13 cellular contexts compared by ENCODE assay signal in the genomic region with DNA sequence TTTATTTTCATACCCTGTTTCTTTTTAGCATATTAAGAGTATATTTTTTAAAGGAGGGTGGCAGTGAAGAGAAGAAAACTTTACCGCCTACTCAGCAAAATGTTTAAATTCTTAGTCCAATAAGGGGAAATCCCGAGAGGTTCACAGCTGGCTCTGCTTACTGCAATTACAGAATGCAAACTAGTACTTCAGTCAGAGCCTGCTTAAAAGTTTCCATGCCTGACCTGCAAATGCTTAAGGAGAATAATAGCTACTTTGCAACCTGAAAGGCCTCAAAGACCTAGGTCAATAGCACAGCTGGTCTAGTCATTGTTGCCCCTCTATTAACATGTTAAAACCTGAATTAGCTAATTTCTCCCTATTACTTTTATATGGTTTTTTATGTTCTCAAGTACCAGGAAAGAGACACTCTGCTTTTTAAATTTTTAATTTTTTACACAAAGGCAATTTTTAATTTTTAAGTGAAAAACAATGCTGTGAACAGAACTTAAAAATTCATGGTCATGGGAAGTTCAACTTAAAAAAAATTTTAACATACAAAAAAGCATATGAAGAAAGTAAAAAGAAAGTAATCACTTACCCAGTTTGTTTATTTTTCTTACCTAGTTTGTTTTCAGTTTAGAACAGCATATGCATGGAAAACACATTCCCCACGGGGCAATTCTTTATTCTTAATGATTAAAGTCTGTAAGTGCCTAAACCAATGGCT.
DNase-seq lines count a peak whose midpoint lies in the region; ATAC-seq and TF ChIP-seq lines count a peak whose summit lies in the region.
"Had no signal": no experiment of that assay in that cellular context is flagged by ENCODE, and none has a peak within 500 bp of the region (broad histone marks: within the 10 kb centered on the region; RNA-seq: fewer than 3 reads in every experiment).

No MANE protein-coding gene starts in this region.

- no peak overlapping the region for H3K4me3 Mint-ChIP-seq in activated CD4-positive, alpha-beta T cell treated with anti-CD3 and anti-CD28 coated beads, Interleukin-2, amount 10 ng/mL, durations not matched to agents 24 days and 14 days

- peaks cover 6% of the 10 kb centered on the region for H3K27me3 Mint-ChIP-seq in activated CD4-positive, alpha-beta T cell treated with anti-CD3 and anti-CD28 coated beads, Interleukin-2, amount 10 ng/mL, durations not matched to agents 24 days and 14 days

- no peak for TF ChIP-seq POLR2A in erythroblast (IDR thresholded peaks at IDR 0.05; ENCODE audit: low read length)

- no peak overlapping the region for H3K27ac Mint-ChIP-seq in activated CD4-positive, alpha-beta T cell treated with anti-CD3 and anti-CD28 coated beads, Interleukin-2, amount 10 ng/mL, durations not matched to agents 24 days and 14 days

- H3K4me1 Mint-ChIP-seq in activated CD4-positive, alpha-beta T cell treated with anti-CD3 and anti-CD28 coated beads, Interleukin-2, amount 10 ng/mL, durations not matched to agents 24 days and 14 days, result no peaks in the 10 kb centered on the region

- DNase-seq in fibroblast of gingiva (ENCODE audit: low read depth) (peak; percentile 58), renal cortical epithelial cell (ENCODE audit: low read depth) (peak; percentile 77), NCI-H146 (lab: John Stamatoyannopoulos, UW) (no peak), erythroblast (lab: John Stamatoyannopoulos, UW) (no peak)
- no peak for DNase-seq in activated CD4-positive, alpha-beta T cell treated with anti-CD3 and anti-CD28 coated beads, Interleukin-2, amount 10 ng/mL, durations not matched to agents 24 days and 14 days
- DNase-seq in stimulated activated CD4-positive, alpha-beta T cell treated with anti-CD3 and anti-CD28 coated beads, Interleukin-2, amount 100 ng/mL, for 24 hours, result no peak
- DNase-seq: activated CD4-positive, alpha-beta T cell treated with anti-CD3 and anti-CD28 coated beads, Interleukin-2, amount 50 U/mL, for 48 hours; adrenal gland; DND-41; mucosa of descending colon; NCI-H2107 had no signal

- no peaks in the 10 kb centered on the region for H3K9me3 Mint-ChIP-seq in activated CD4-positive, alpha-beta T cell treated with anti-CD3 and anti-CD28 coated beads, Interleukin-2, amount 10 ng/mL, durations not matched to agents 24 days and 14 days

- H3K36me3 Mint-ChIP-seq in activated CD4-positive, alpha-beta T cell treated with anti-CD3 and anti-CD28 coated beads, Interleukin-2, amount 10 ng/mL, durations not matched to agents 24 days and 14 days (ENCODE audit: low read depth), result no peaks in the 10 kb centered on the region

- intact Hi-C loops in activated CD4-positive, alpha-beta T cell treated with anti-CD3 and anti-CD28 coated beads, Interleukin-2, amount 10 ng/mL, durations not matched to agents 24 days and 14 days (cut with micrococcal nuclease), result no loop called here

- peak; percentile 87 for ATAC-seq in GM19351 (IDR thresholded peaks at IDR 0.05; ENCODE audit: unreplicated experiment)
- peak; percentile 52 for ATAC-seq in HG03432 (IDR thresholded peaks at IDR 0.05; ENCODE audit: unreplicated experiment)
- ATAC-seq: mucosa of descending colon had no signal

Comparison
In these comparisons a context has a peak if more than half of its experiments do, and no peak if none do; other contexts are left out.
1. DNase-seq: peak in fibroblast of gingiva (single experiment) and renal cortical epithelial cell (single experiment); none in NCI-H146 (single experiment), erythroblast (0 of 2), activated CD4-positive, alpha-beta T cell treated with anti-CD3 and anti-CD28 coated beads, Interleukin-2, amount 10 ng/mL, durations not matched to agents 24 days and 14 days (single experiment) and stimulated activated CD4-positive, alpha-beta T cell treated with anti-CD3 and anti-CD28 coated beads, Interleukin-2, amount 100 ng/mL, for 24 hours (0 of 2).